13 cellular contexts compared by ENCODE assay signal in the genomic region with DNA sequence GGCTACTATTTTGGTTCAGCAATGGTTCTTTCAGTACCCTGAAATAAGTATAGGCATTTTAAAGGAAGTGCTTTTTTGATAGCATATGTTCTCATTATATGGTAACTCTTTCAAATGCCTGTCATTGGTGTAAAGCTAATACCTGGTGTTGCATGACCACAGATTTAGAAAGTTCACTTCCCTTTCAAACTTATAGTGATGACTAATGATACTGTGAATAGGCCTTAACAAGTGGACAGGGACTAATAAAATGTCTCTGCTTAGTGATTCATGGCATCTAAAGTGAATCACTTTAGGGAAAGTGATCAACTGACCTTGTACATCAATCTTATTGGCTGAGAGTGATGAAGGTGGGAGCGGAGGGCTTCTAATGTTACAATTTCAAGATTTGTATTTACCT. TPM values are rescaled to one million over a fixed set of nuclear protein-coding genes. Genes with fewer than 3 reads are reported as not detected.
DNase-seq lines count a peak whose midpoint lies in the region; ATAC-seq and TF ChIP-seq lines count a peak whose summit lies in the region.
"Had no signal": no experiment of that assay in that cellular context is flagged by ENCODE, and none has a peak within 500 bp of the region (broad histone marks: within the 10 kb centered on the region; RNA-seq: fewer than 3 reads in every experiment).

No MANE protein-coding gene starts in this region.

- ATAC-seq in SK-N-SH treated with all-trans-retinoic acid at 6 μM for 48 hours (no peak), HG02759 (IDR thresholded peaks at IDR 0.05; ENCODE audit: unreplicated experiment) (peak; percentile 97)
- ATAC-seq: GM23338 had no signal

- H3K4me1 ChIP-seq in SK-N-SH (ENCODE audit: control insufficient read depth in 1 of 2, insufficient read depth in 2 of 2, low read depth in 1 of 2, low read length in 1 of 2) (peaks cover 0 to 4% of the 10 kb centered on the region in 2 experiments; a peak in 1 of 4 replicates), Karpas-422 (ENCODE audit: low read length) (peaks cover 36% of the 10 kb centered on the region)

- CTCF ChIA-PET in SK-N-SH (lab: Yijun Ruan, JAX): interaction anchor here (0.6 kb wide), 1 partner anchor 10 kb away, joined by 3 read pairs; no protein-coding TSS in a partner anchor

- H4K20me1 ChIP-seq in SK-N-SH (ENCODE audit: insufficient read depth): no peaks in the 10 kb centered on the region
- no peaks in the 10 kb centered on the region for H4K20me1 ChIP-seq in Karpas-422 (ENCODE audit: insufficient read depth, low read depth, low read length)

- POLR2A ChIA-PET in SK-N-SH (lab: Yijun Ruan, JAX): no interaction called here

- H3K27me3 ChIP-seq in SK-N-SH (ENCODE audit: insufficient read depth) (no peaks in the 10 kb centered on the region), Karpas-422 (ENCODE audit: low read length) (no peaks in the 10 kb centered on the region)

- TF ChIP-seq CTCF in SK-N-SH (IDR thresholded peaks at IDR 0.05): no peak

- H3F3A ChIP-seq in SK-N-SH (replicated peaks; ENCODE audit: insufficient read depth): no peaks in the 10 kb centered on the region

- no peak for TF ChIP-seq RAD21 in SK-N-SH (IDR thresholded peaks at IDR 0.05; ENCODE audit: low read length)

- no peak overlapping the region for H3K4me2 ChIP-seq in SK-N-SH
- peak overlapping the region; percentile 60 for H3K4me2 ChIP-seq in Karpas-422 (ENCODE audit: low read depth, low read length, poor library complexity, severe bottlenecking)
- H3K4me2 ChIP-seq: GM23338 had no signal

- no peak overlapping the region for H3K27ac ChIP-seq in SK-N-SH (ENCODE audit: low read depth in 2 of 2, low read length in 1 of 2)
- peak overlapping the region; percentile 84 for H3K27ac ChIP-seq in Karpas-422 (ENCODE audit: low read length)

- H3K36me3 ChIP-seq in SK-N-SH (replicated peaks in 1 of 2; ENCODE audit: control insufficient read depth in 1 of 2, insufficient read depth in 2 of 2, low read length in 1 of 2) (peaks cover 39 to 43% of the 10 kb centered on the region in 2 experiments), Karpas-422 (ENCODE audit: insufficient read depth, low read length) (peaks cover 43% of the 10 kb centered on the region; the same call in 1 of the 2 replicates)

- WGBS in SK-N-SH (ENCODE audit: low lambda C conversion rate): 93% methylated on average over 1 of the region's 1 CpG

- H3K4me3 ChIP-seq in SK-N-SH (ENCODE audit: low read depth in 2 of 2, low read length in 1 of 2) (no peak overlapping the region), Karpas-422 (ENCODE audit: low read length) (no peak overlapping the region)
- H3K4me3 ChIP-seq: GM23338 had no signal

- H3K79me2 ChIP-seq in SK-N-SH (ENCODE audit: insufficient read depth) (no peaks in the 10 kb centered on the region), Karpas-422 (ENCODE audit: low read length) (peaks cover 41% of the 10 kb centered on the region)

- H3K9me2 ChIP-seq in SK-N-SH (no peaks in the 10 kb centered on the region), Karpas-422 (replicated peaks; ENCODE audit: insufficient read depth, low read length) (no peaks in the 10 kb centered on the region)

- no peak overlapping the region for H2AFZ ChIP-seq in SK-N-SH (ENCODE audit: low read depth)
- H2AFZ ChIP-seq in Karpas-422 (ENCODE audit: low read length): no peak overlapping the region
- H2AFZ ChIP-seq: GM23338 had no signal

- H3K9ac ChIP-seq in SK-N-SH: no peak overlapping the region
- no peak overlapping the region for H3K9ac ChIP-seq in Karpas-422 (ENCODE audit: low read length)

- DNase-seq in SK-N-SH (no peak), Karpas-422 (peak; percentile 89), stromal cell of bone marrow (ENCODE audit: low read depth) (peak; percentile 46), erythroblast (lab: John Stamatoyannopoulos, UW) (no peak), hypothalamus (lab: John Stamatoyannopoulos, UW) (no peak), SK-N-DZ (ENCODE audit: low spot score) (no peak)
- DNase-seq: 8988T; activated CD4-positive, alpha-beta T cell treated with anti-CD3 and anti-CD28 coated beads, Interleukin-2, amount 50 U/mL, for 4 hours; NCI-H2227 treated with DMSO at 0.1 percent for 48 hours had no signal

- no peak for TF ChIP-seq EP300 in SK-N-SH (IDR thresholded peaks at IDR 0.05; ENCODE audit: borderline replicate concordance in 1 of 2, low read depth in 1 of 2, low read length in 1 of 2)

- TF ChIP-seq POLR2A in erythroblast (IDR thresholded peaks at IDR 0.05; ENCODE audit: low read length): no peak

- no peaks in the 10 kb centered on the region for H3K9me3 ChIP-seq in SK-N-SH
- no peaks in the 10 kb centered on the region for H3K9me3 ChIP-seq in Karpas-422 (ENCODE audit: low read length)

TF ChIP-seq in SK-N-SH, 30 proteins besides CTCF, POLR2A, EP300 and RAD21 (continues in another document):
- no peak for TF ChIP-seq SIN3A (IDR thresholded peaks at IDR 0.05; ENCODE audit: borderline replicate concordance, low read depth, low read length)
- TF ChIP-seq, protein P1, sequence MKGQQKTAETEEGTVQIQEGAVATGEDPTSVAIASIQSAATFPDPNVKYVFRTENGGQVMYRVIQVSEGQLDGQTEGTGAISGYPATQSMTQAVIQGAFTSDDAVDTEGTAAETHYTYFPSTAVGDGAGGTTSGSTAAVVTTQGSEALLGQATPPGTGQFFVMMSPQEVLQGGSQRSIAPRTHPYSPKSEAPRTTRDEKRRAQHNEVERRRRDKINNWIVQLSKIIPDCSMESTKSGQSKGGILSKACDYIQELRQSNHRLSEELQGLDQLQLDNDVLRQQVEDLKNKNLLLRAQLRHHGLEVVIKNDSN (IDR thresholded peaks at IDR 0.05; ENCODE audit: borderline replicate concordance, low read depth): no peak
- peak; percentile 32; the same call in 1 of the 2 replicates for TF ChIP-seq FOSL2 (IDR thresholded peaks at IDR 0.05; ENCODE audit: borderline replicate concordance, low read depth)

TF ChIP-seq in SK-N-SH treated with all-trans-retinoic acid at 6 μM for 48 hours, 23 proteins besides CTCF, POLR2A, EP300 and RAD21 (continues in another document):
- TF ChIP-seq BACH2 (CRISPR knock-in tag; IDR thresholded peaks at IDR 0.05; ENCODE audit: borderline replicate concordance) (no peak), TCF4 (CRISPR knock-in tag; IDR thresholded peaks at IDR 0.05; ENCODE audit: borderline replicate concordance) (no peak), OSR1 (CRISPR knock-in tag; IDR thresholded peaks at IDR 0.05) (no peak), ZNF8 (CRISPR knock-in tag; IDR thresholded peaks at IDR 0.05) (no peak), ISL1 (CRISPR knock-in tag; IDR thresholded peaks at IDR 0.05) (no peak), ARNTL (CRISPR knock-in tag; IDR thresholded peaks at IDR 0.05; ENCODE audit: borderline replicate concordance, low read depth) (no peak), ZFP30 (CRISPR knock-in tag; IDR thresholded peaks at IDR 0.05) (no peak), ZFP3 (CRISPR knock-in tag; IDR thresholded peaks at IDR 0.05) (no peak), SNAI2 (CRISPR knock-in tag; IDR thresholded peaks at IDR 0.05) (no peak)
- TF ChIP-seq, protein P2, sequence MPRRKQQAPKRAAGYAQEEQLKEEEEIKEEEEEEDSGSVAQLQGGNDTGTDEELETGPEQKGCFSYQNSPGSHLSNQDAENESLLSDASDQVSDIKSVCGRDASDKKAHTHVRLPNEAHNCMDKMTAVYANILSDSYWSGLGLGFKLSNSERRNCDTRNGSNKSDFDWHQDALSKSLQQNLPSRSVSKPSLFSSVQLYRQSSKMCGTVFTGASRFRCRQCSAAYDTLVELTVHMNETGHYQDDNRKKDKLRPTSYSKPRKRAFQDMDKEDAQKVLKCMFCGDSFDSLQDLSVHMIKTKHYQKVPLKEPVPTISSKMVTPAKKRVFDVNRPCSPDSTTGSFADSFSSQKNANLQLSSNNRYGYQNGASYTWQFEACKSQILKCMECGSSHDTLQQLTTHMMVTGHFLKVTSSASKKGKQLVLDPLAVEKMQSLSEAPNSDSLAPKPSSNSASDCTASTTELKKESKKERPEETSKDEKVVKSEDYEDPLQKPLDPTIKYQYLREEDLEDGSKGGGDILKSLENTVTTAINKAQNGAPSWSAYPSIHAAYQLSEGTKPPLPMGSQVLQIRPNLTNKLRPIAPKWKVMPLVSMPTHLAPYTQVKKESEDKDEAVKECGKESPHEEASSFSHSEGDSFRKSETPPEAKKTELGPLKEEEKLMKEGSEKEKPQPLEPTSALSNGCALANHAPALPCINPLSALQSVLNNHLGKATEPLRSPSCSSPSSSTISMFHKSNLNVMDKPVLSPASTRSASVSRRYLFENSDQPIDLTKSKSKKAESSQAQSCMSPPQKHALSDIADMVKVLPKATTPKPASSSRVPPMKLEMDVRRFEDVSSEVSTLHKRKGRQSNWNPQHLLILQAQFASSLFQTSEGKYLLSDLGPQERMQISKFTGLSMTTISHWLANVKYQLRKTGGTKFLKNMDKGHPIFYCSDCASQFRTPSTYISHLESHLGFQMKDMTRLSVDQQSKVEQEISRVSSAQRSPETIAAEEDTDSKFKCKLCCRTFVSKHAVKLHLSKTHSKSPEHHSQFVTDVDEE (CRISPR knock-in tag; IDR thresholded peaks at IDR 0.05): no peak

RNA-seq across cellular contexts. Expression of a gene that starts 21.6 kb away (rescaled TPM):
- polyA plus RNA-seq in SK-N-SH (2012; rRNA removed): 41.0 and 50.7 TPM in 2 replicates
- 48.1 and 66.9 TPM in 2 replicates for polyA plus RNA-seq in SK-N-SH (2012; cell fraction: cytosol; rRNA removed)
- polyA plus RNA-seq in SK-N-SH (2012; cell fraction: nucleus; rRNA removed): 23.8 and 27.3 TPM in 2 replicates
- total RNA-seq in Karpas-422 (2014; rRNA removed; shearing (Covaris generic); ENCODE audit: low replicate concordance): 21.3 and 35.0 TPM in 2 replicates
- 19.5 and 24.6 TPM in 2 replicates for polyA plus RNA-seq in SK-N-DZ (2014; cell fraction: cytosol; rRNA removed)
- polyA plus RNA-seq in SK-N-DZ (2014; cell fraction: nucleus; rRNA removed): 23.4 and 31.4 TPM in 2 replicates

RNA-seq across cellular contexts. Expression of a gene that starts 24.5 kb away (rescaled TPM):
- 6.6 and 8.4 TPM in 2 replicates for polyA plus RNA-seq in SK-N-SH (2012; rRNA removed)
- polyA plus RNA-seq in SK-N-SH (2012; cell fraction: cytosol; rRNA removed): 6.2 and 7.5 TPM in 2 replicates
- polyA plus RNA-seq in SK-N-SH (2012; cell fraction: nucleus; rRNA removed): 8.9 and 9.9 TPM in 2 replicates
- total RNA-seq in Karpas-422 (2014; rRNA removed; shearing (Covaris generic); ENCODE audit: low replicate concordance): 19.3 and 20.8 TPM in 2 replicates
- polyA plus RNA-seq in SK-N-DZ (2014; cell fraction: cytosol; rRNA removed): 19.6 and 23.4 TPM in 2 replicates
- 12.0 and 18.5 TPM in 2 replicates for polyA plus RNA-seq in SK-N-DZ (2014; cell fraction: nucleus; rRNA removed)

RNA-seq across cellular contexts. Expression of a gene that starts 51.1 kb away (rescaled TPM):
- 0.02 and 0.03 TPM in 2 replicates for polyA plus RNA-seq in SK-N-SH (2012; rRNA removed)
- polyA plus RNA-seq in SK-N-SH (2012; cell fraction: cytosol; rRNA removed): 0.01 and 0.03 TPM in 2 replicates
- 0.02 TPM in 1 of 2 replicates, not detected in the other for polyA plus RNA-seq in SK-N-SH (2012; cell fraction: nucleus; rRNA removed)
- total RNA-seq in Karpas-422 (2014; rRNA removed; shearing (Covaris generic); ENCODE audit: low replicate concordance): 0.04 and 0.30 TPM in 2 replicates
- polyA plus RNA-seq in SK-N-DZ (2014; cell fraction: cytosol; rRNA removed): not detected in 2 replicates
- not detected in 2 replicates for polyA plus RNA-seq in SK-N-DZ (2014; cell fraction: nucleus; rRNA removed)
- total RNA-seq: GM23338, mesenteric fat pad had no signal
- polyA plus RNA-seq: GM23338 had no signal

Comparison
In these comparisons a context has a peak if more than half of its experiments do, and no peak if none do; other contexts are left out.
1. DNase-seq: peak in Karpas-422 (single experiment) and stromal cell of bone marrow (single experiment); none in SK-N-SH (single experiment), erythroblast (0 of 2), hypothalamus (0 of 51) and SK-N-DZ (single experiment).